Comparison of ENCODE assay signal across 9 cellular contexts in genomic region chr2:216713691-216714411, GRCh38. TPM values are rescaled to one million over a fixed set of nuclear protein-coding genes. Genes with fewer than 3 reads are reported as not detected.
DNase-seq lines count a peak whose midpoint lies in the region; ATAC-seq and TF ChIP-seq lines count a peak whose summit lies in the region.
"Had no signal": no experiment of that assay in that cellular context is flagged by ENCODE, and none has a peak within 500 bp of the region (broad histone marks: within the 10 kb centered on the region; RNA-seq: fewer than 3 reads in every experiment).

No MANE protein-coding gene starts in this region.

- CTCF ChIA-PET in HCT116 (lab: Charles Lee) = no interaction called here

- no peak for TF ChIP-seq RAD21 in HCT116 (IDR thresholded peaks at IDR 0.05; ENCODE audit: low read depth)

- H3K27ac ChIP-seq in HCT116 (ENCODE audit: low read depth, low read length) = no peak overlapping the region
- peak overlapping the region; percentile 60 to 75 for H3K27ac ChIP-seq in ascending aorta
- H3K27ac ChIP-seq in thoracic aorta = peak overlapping the region in 1 of 2 donors; percentile 55
- H3K27ac ChIP-seq: cardiac muscle cell had no signal

- no peaks in the 10 kb centered on the region for H3K79me2 ChIP-seq in HCT116 (ENCODE audit: insufficient read depth, low read length)

- H3K4me1 ChIP-seq in HCT116 (ENCODE audit: control insufficient read depth in 1 of 2, insufficient read depth in 2 of 2, low read length in 2 of 2) (peaks cover 0 to 14% of the 10 kb centered on the region in 2 experiments; a peak in 2 of 4 replicates), ascending aorta (peaks cover 7 to 26% of the 10 kb centered on the region in 2 donors), thoracic aorta (ENCODE audit: control insufficient read depth in 1 of 2, low read depth in 2 of 2) (peaks cover 13 to 31% of the 10 kb centered on the region in 2 donors)

- H3K27me3 ChIP-seq in HCT116 (ENCODE audit: insufficient read depth, low read length) (no peaks in the 10 kb centered on the region), ascending aorta (no peaks in the 10 kb centered on the region), thoracic aorta (replicated peaks; ENCODE audit: insufficient read depth) (no peaks in the 10 kb centered on the region)
- H3K27me3 ChIP-seq: cardiac muscle cell had no signal

- BruUV-seq in HCT116 (replicated peaks; lab: Mats Ljungman, UMichigan) = no TSS peak

- H3K9me3 ChIP-seq in HCT116 (ENCODE audit: control insufficient read depth in 1 of 2, insufficient read depth in 1 of 2, low read depth in 1 of 2, low read length in 2 of 2) (no peaks in the 10 kb centered on the region), ascending aorta (no peaks in the 10 kb centered on the region), thoracic aorta (no peaks in the 10 kb centered on the region)

- DNase-seq in HCT116 (ENCODE audit: low read depth, low spot score) = no peak
- peak; percentile 36 to 89 for DNase-seq in ascending aorta (ENCODE audit: low spot score in 2 of 2)
- DNase-seq in left ventricle myocardium superior = peak; percentile 73
- peak; percentile 60 for DNase-seq in thoracic aorta (ENCODE audit: low spot score)
- no peak for DNase-seq in NCI-H510A (lab: John Stamatoyannopoulos, UW)
- DNase-seq in NOMO-1 (lab: John Stamatoyannopoulos, UW; ENCODE audit: unreplicated experiment in 2 of 2) = no peak

- H4K20me1 ChIP-seq in HCT116 (ENCODE audit: insufficient read depth) = no peaks in the 10 kb centered on the region

- intact Hi-C loops in HCT116 (cut with micrococcal nuclease) (no loop called here), ascending aorta (cut with DNase I) (loop anchor here (5.0 kb wide), 1 partner anchor 258 kb away; no protein-coding TSS in a partner anchor), left ventricle myocardium superior (cut with micrococcal nuclease) (no loop called here)

- H3K36me3 ChIP-seq in HCT116 (ENCODE audit: control insufficient read depth in 1 of 2, insufficient read depth in 2 of 2, low read length in 2 of 2) = no peaks in the 10 kb centered on the region
- H3K36me3 ChIP-seq in ascending aorta = no peaks in the 10 kb centered on the region
- no peaks in the 10 kb centered on the region for H3K36me3 ChIP-seq in thoracic aorta
- H3K36me3 ChIP-seq: cardiac muscle cell had no signal

- TF ChIP-seq CTCF in HCT116 (IDR thresholded peaks at IDR 0.05 in 2 of 3, conservative IDR thresholded peaks at IDR 0.05 in 1 of 3; ENCODE audit: borderline replicate concordance in 1 of 3, insufficient read depth in 1 of 3, low read depth in 2 of 3, low read length in 2 of 3) (no peak), ascending aorta (IDR thresholded peaks at IDR 0.05) (no peak), thoracic aorta (IDR thresholded peaks at IDR 0.05) (no peak)

- no peak for TF ChIP-seq POLR2A in HCT116 (IDR thresholded peaks at IDR 0.05; ENCODE audit: borderline replicate concordance, extremely low read depth, insufficient read depth, insufficient read length)

- RAD21 ChIA-PET in HCT116 (lab: Charles Lee; ENCODE audit: low non-redundant PET in 1 of 2, low total read pairs in 2 of 2, uncharacterized antibody in 2 of 2, unreplicated experiment in 2 of 2) = no interaction called here

- no peak overlapping the region for H3K9ac ChIP-seq in HCT116 (ENCODE audit: low read length)

- peak; percentile 41; the same call in 1 of the 2 replicates for ATAC-seq in HCT116
- peak; percentile 72 for ATAC-seq in left ventricle myocardium superior
- ATAC-seq in thoracic aorta (ENCODE audit: insufficient number of reproducible peaks, low FRiP score, low read depth) = peak; percentile 57
- no peak for ATAC-seq in HG03469 (IDR thresholded peaks at IDR 0.05; ENCODE audit: unreplicated experiment)
- no peak for ATAC-seq in GM21381 (IDR thresholded peaks at IDR 0.05; ENCODE audit: unreplicated experiment)

- POLR2A ChIA-PET in HCT116 (lab: Charles Lee) = no interaction called here

- H2AFZ ChIP-seq in HCT116 (ENCODE audit: low read depth, low read length, poor library complexity, severe bottlenecking) = no peak overlapping the region

- peak overlapping the region; percentile 38 for H3K4me2 ChIP-seq in HCT116 (ENCODE audit: low read length)

- no peak overlapping the region for H3K4me3 ChIP-seq in HCT116 (replicated peaks in 1 of 2; ENCODE audit: low read depth in 1 of 2, low read length in 2 of 2)
- H3K4me3 ChIP-seq in ascending aorta = no peak overlapping the region
- no peak overlapping the region for H3K4me3 ChIP-seq in thoracic aorta
- H3K4me3 ChIP-seq: cardiac muscle cell had no signal

- H3K9me2 ChIP-seq in HCT116 (ENCODE audit: insufficient read depth) = no peaks in the 10 kb centered on the region

TF ChIP-seq in HCT116, 20 proteins besides CTCF, POLR2A, EP300 and RAD21:
- TF ChIP-seq SIN3A (IDR thresholded peaks at IDR 0.05; ENCODE audit: low read depth) (no peak), TCF7L2 (IDR thresholded peaks at IDR 0.05; ENCODE audit: borderline replicate concordance, extremely low read depth, insufficient read depth, insufficient read length) (peak; percentile 43), SP1 (IDR thresholded peaks at IDR 0.05; ENCODE audit: low read depth) (no peak), JUND (IDR thresholded peaks at IDR 0.05) (no peak)

RNA-seq across cellular contexts. Expression of gene IGFBP5, which starts 18.5 kb away (rescaled TPM):
- total RNA-seq in HCT116 (2021; ENCODE audit: unreplicated experiment) (3.9 TPM), ascending aorta (1,280 TPM), left ventricle myocardium superior (156 TPM), thoracic aorta (1,000 to 10,000 TPM in 1 of 2 donors, 100 to 1,000 TPM in 1; 482 to 2,105 TPM)
- 0.01 TPM in 2 replicates for polyA plus RNA-seq in HCT116 (2012)

Comparison
In these comparisons a context has a peak if more than half of its experiments do, and no peak if none do; other contexts are left out.
1. ATAC-seq: peak in HCT116 (single experiment), left ventricle myocardium superior (single experiment) and thoracic aorta (single experiment); none in HG03469 (single experiment) and GM21381 (single experiment).
2. DNase-seq: peak in ascending aorta (2 of 2), left ventricle myocardium superior (single experiment) and thoracic aorta (single experiment); none in HCT116 (single experiment), NCI-H510A (single experiment) and NOMO-1 (0 of 2).
3. RNA of gene IGFBP5, which starts 18.5 kb away (total RNA-seq): 482 to 2,105 TPM in thoracic aorta, 1,280 TPM in ascending aorta (single experiment) and 156 TPM in left ventricle myocardium superior (single experiment); 3.9 TPM in HCT116 (single experiment); every median in the first group is over 10 times any median in the second.